8 cellular contexts compared by ENCODE assay signal in the genomic region with DNA sequence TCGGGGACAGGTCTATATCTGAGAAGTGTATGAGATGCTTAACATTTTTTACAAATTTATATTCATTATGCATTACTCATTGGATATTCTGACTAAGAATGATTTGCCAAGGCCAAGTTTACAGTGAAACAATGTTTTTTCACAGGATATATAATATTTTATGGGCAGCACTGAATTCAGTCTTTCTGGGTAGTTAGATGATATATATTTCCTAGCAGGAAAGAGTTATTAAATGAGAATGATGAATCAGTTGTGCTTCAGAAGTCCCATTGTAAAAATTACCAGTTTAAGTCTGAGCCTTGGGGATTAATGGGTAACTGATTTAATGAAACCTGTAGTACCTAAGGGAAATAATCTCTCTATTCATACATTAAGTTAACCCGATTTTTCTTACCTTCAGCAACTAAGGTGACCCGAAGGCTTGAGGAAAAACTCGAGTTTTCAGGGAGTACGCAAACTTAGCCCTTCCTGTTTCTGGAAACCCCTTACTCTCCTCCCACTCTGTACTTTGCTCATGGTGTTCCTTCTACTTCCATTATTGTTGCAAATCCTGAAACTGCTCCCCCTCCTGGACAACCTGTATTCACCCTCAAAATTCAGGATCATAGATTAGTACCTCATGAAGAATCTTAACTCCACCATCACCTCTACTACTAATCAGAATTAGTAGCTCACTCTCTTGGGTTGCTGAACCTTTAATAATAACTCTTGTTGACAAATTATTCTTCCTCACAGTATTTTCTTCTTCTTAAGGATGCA.
DNase-seq lines count a peak whose midpoint lies in the region; ATAC-seq, FAIRE-seq and TF ChIP-seq lines count a peak whose summit lies in the region.

No MANE protein-coding gene starts in this region.

- ATAC-seq in HepG2 (peak; percentile 59), GM19035 (IDR thresholded peaks at IDR 0.05; ENCODE audit: unreplicated experiment) (no peak)

- TF ChIP-seq EP300 in HepG2 (IDR thresholded peaks at IDR 0.05; ENCODE audit: low read depth in 2 of 2, low read length in 2 of 2) (no peak), HepG2 (CRISPR knock-in tag; IDR thresholded peaks at IDR 0.05; ENCODE audit: borderline replicate concordance) (no peak)

- no peak for TF ChIP-seq POLR2A in HepG2 (IDR thresholded peaks at IDR 0.05; ENCODE audit: insufficient read depth in 1 of 2, low read depth in 2 of 2, low read length in 2 of 2)

- CTCF ChIA-PET in HepG2 (lab: Yijun Ruan, JAX; ENCODE audit: low intra/inter-chr PET ratio, low total read pairs), result no interaction called here

- no peak overlapping the region; the same call in 1 of the 2 replicates for H3K4me2 ChIP-seq in HepG2 (ENCODE audit: low read depth, low read length)

- no peak overlapping the region for H2AFZ ChIP-seq in HepG2 (ENCODE audit: low read length)

- H4K20me1 ChIP-seq in HepG2 (ENCODE audit: insufficient read depth, low read length), result no peaks in the 10 kb centered on the region

- no peak for FAIRE-seq in HepG2 (lab: Jason Lieb, UNC)

- peak overlapping the region; percentile 90 for H3K27ac ChIP-seq in HL-60 (replicated peaks)
- no peak overlapping the region for H3K27ac ChIP-seq in HepG2 (ENCODE audit: extremely low read length, insufficient read depth, low read length)

- H3K4me1 ChIP-seq in HepG2 (ENCODE audit: insufficient read depth, low read length), result no peaks in the 10 kb centered on the region

- H3K36me3 ChIP-seq in HepG2 (replicated peaks in 1 of 2; ENCODE audit: control insufficient read depth in 1 of 2, insufficient read depth in 2 of 2, low read length in 2 of 2), result no peaks in the 10 kb centered on the region

- 20% methylated on average over 5 of the region's 5 CpGs for WGBS in HepG2 (ENCODE audit: low lambda C conversion rate)

- BruUV-seq in HepG2 (replicated peaks; lab: Mats Ljungman, UMichigan), result no TSS peak

- in situ Hi-C loops in HepG2 (cut with HindIII; ENCODE audit: extremely low pct_ligation_motif_present, low pct_unique_long_range_greater_than_20kb), result no loop called here

- TF ChIP-seq CTCF in HL-60 (IDR thresholded peaks at IDR 0.05; ENCODE audit: insufficient read depth, low read length) (no peak), HepG2 (CRISPR knock-in tag; IDR thresholded peaks at IDR 0.05) (peak; percentile 27; the same call in 1 of the 2 replicates)

- H3K4me3 ChIP-seq in HL-60 (replicated peaks; ENCODE audit: insufficient read depth, low read length) (no peak overlapping the region), HepG2 (replicated peaks in 1 of 3; ENCODE audit: insufficient read depth in 1 of 3, low read depth in 2 of 3, low read length in 3 of 3) (no peak overlapping the region)

- DNase-seq in DMS53 (lab: John Stamatoyannopoulos, UW) (peak; percentile 79), HL-60 (ENCODE audit: low read depth in 1 of 2, low spot score in 1 of 2) (peak in 1 of 2 experiments; percentile 36), amniotic epithelial cell (ENCODE audit: low read depth) (peak; percentile 33), HepG2 (ENCODE audit: low spot score) (peak; percentile 14), UCSD-AML1 (lab: John Stamatoyannopoulos, UW; ENCODE audit: unreplicated experiment) (no peak)
- DNase-seq in activated CD4-positive, alpha-beta T cell treated with anti-CD3 and anti-CD28 coated beads for 48 hours, result no peak
- DNase-seq in stimulated activated CD4-positive, alpha-beta T cell treated with anti-CD3 and anti-CD28 coated beads, Interleukin-15, amount 100 ng/mL, for 24 hours, result no peak

- H3K27me3 ChIP-seq in HL-60 (ENCODE audit: insufficient read depth, poor library complexity, severe bottlenecking) (no peaks in the 10 kb centered on the region), HepG2 (ENCODE audit: control insufficient read depth in 1 of 2, insufficient read depth in 2 of 2, low read length in 2 of 2) (peaks cover 0 to 8% of the 10 kb centered on the region in 2 experiments; a peak in 1 of 5 replicates)

- no peak for TF ChIP-seq RAD21 in HepG2 (CRISPR knock-in tag; IDR thresholded peaks at IDR 0.05)

- intact Hi-C loops in HepG2 (cut with micrococcal nuclease; ENCODE audit: unreplicated experiment), result no loop called here

- H3K9ac ChIP-seq in HepG2 (ENCODE audit: insufficient read depth, low read depth, low read length), result no peak overlapping the region

- no peaks in the 10 kb centered on the region for H3K9me3 ChIP-seq in HepG2 (ENCODE audit: low read length)

- H3K79me2 ChIP-seq in HepG2 (ENCODE audit: insufficient read depth, low read length), result no peaks in the 10 kb centered on the region

- POLR2A ChIA-PET in HepG2 (lab: Yijun Ruan, JAX), result no interaction called here

TF ChIP-seq in HepG2, 621 proteins besides CTCF, POLR2A, EP300 and RAD21 (continues in another document):
- TF ChIP-seq ZNF670 (CRISPR knock-in tag; IDR thresholded peaks at IDR 0.05; ENCODE audit: borderline replicate concordance), result no peak
- no peak for TF ChIP-seq ELF3 (CRISPR knock-in tag; IDR thresholded peaks at IDR 0.05)
- TF ChIP-seq ZNF75D (CRISPR knock-in tag; IDR thresholded peaks at IDR 0.05; ENCODE audit: borderline replicate concordance), result no peak
- TF ChIP-seq PREB (CRISPR knock-in tag; IDR thresholded peaks at IDR 0.05), result no peak
- no peak for TF ChIP-seq ZNF17 (CRISPR knock-in tag; IDR thresholded peaks at IDR 0.05)
- no peak for TF ChIP-seq TFDP1 (CRISPR knock-in tag; IDR thresholded peaks at IDR 0.05; ENCODE audit: borderline replicate concordance)
- no peak for TF ChIP-seq SCMH1 (CRISPR knock-in tag; IDR thresholded peaks at IDR 0.05; ENCODE audit: borderline replicate concordance)
- TF ChIP-seq E2F1 (CRISPR knock-in tag; IDR thresholded peaks at IDR 0.05), result no peak
- no peak for TF ChIP-seq DMTF1 (CRISPR knock-in tag; IDR thresholded peaks at IDR 0.05)
- no peak for TF ChIP-seq PRMT3 (CRISPR knock-in tag; IDR thresholded peaks at IDR 0.05; ENCODE audit: borderline replicate concordance, low read depth)
- TF ChIP-seq ARID3A (IDR thresholded peaks at IDR 0.05; ENCODE audit: low read depth, low read length), result no peak

Comparison
In these comparisons a context has a peak if more than half of its experiments do, and no peak if none do; other contexts are left out.
1. DNase-seq: peak in DMS53 (single experiment), amniotic epithelial cell (single experiment) and HepG2 (single experiment); none in activated CD4-positive, alpha-beta T cell treated with anti-CD3 and anti-CD28 coated beads for 48 hours (single experiment), stimulated activated CD4-positive, alpha-beta T cell treated with anti-CD3 and anti-CD28 coated beads, Interleukin-15, amount 100 ng/mL, for 24 hours (single experiment) and UCSD-AML1 (single experiment).